In genomic region chr4:184537269-184538022, GRCh38 we compare ENCODE assay signal across 8 cellular contexts.
DNase-seq lines count a peak whose midpoint lies in the region; ATAC-seq lines count a peak whose summit lies in the region.

No MANE protein-coding gene starts in this region.

- peak overlapping the region; percentile 90 to 97 (median 94) for H3K4me3 Mint-ChIP-seq in CD8-positive, alpha-beta memory T cell

- H3K36me3 ChIP-seq in CD8-positive, alpha-beta memory T cell (ENCODE audit: insufficient read depth, low read length): no peaks in the 10 kb centered on the region
- no peaks in the 10 kb centered on the region for H3K36me3 ChIP-seq in effector memory CD4-positive, alpha-beta T cell (ENCODE audit: control insufficient read depth, insufficient read depth, low read length)

- peak overlapping the region; percentile 89 for H3K4me3 ChIP-seq in CD8-positive, alpha-beta memory T cell (ENCODE audit: low read length)
- peak overlapping the region; percentile 70 for H3K4me3 ChIP-seq in effector memory CD4-positive, alpha-beta T cell (ENCODE audit: insufficient read depth, low read depth, low read length, poor library complexity, severe bottlenecking)

- peak overlapping the region; percentile 97 to 100 (median 99) for H3K27ac Mint-ChIP-seq in CD8-positive, alpha-beta memory T cell

- H3K27ac ChIP-seq in CD8-positive, alpha-beta memory T cell (ENCODE audit: low read depth, low read length): peak overlapping the region; percentile 88
- peak overlapping the region; percentile 93 for H3K27ac ChIP-seq in effector memory CD4-positive, alpha-beta T cell (ENCODE audit: insufficient read depth, low read length, poor library complexity, severe bottlenecking)

- peaks cover 33% of the 10 kb centered on the region for H3K4me1 ChIP-seq in CD8-positive, alpha-beta memory T cell (ENCODE audit: insufficient read depth, low read length)
- H3K4me1 ChIP-seq in effector memory CD4-positive, alpha-beta T cell (ENCODE audit: control insufficient read depth, insufficient read depth, low read length, poor library complexity, severe bottlenecking): peaks cover 32% of the 10 kb centered on the region

- peak; percentile 24 for ATAC-seq in GM19468 (IDR thresholded peaks at IDR 0.05; ENCODE audit: extremely low read depth, unreplicated experiment)

- peak; percentile 89 to 93 (median 92) for DNase-seq in CD8-positive, alpha-beta memory T cell
- DNase-seq in HS-5 (ENCODE audit: low read depth): peak; percentile 75
- peak; percentile 19 for DNase-seq in NK-92 (lab: John Stamatoyannopoulos, UW; ENCODE audit: unreplicated experiment)
- peak; percentile 98 for DNase-seq in activated CD8-positive, alpha-beta memory T cell treated with anti-CD3 and anti-CD28 coated beads for 24 hours
- DNase-seq in effector memory CD4-positive, alpha-beta T cell: peak; percentile 85 to 90 (median 88)
- DNase-seq in lung microvascular endothelial cell (ENCODE audit: low read depth in 2 of 2): peak; percentile 97
- peak; percentile 87 to 90 (median 88) for DNase-seq in stimulated activated CD4-positive, alpha-beta T cell treated with anti-CD3 and anti-CD28 coated beads, TNF-alpha, amount 100 ng/mL, for 4 hours (ENCODE audit: low read depth in 3 of 3)

- H3K4me1 Mint-ChIP-seq in CD8-positive, alpha-beta memory T cell: peaks cover 41 to 51% (median 43%) of the 10 kb centered on the region in 3 donors

- POLR2A ChIA-PET in CD8-positive, alpha-beta memory T cell (lab: Charles Lee): interaction anchor here (0.6 to 1.9 kb wide), 10 partner anchors 24 to 274 kb away, joined by 3 to 50 read pairs (median 4); partner anchors contain the start of genes CASP3, CENPU, IRF2 and PRIMPOL

- peaks cover 0 to 12% (median 0%) of the 10 kb centered on the region in 3 donors for H3K36me3 Mint-ChIP-seq in CD8-positive, alpha-beta memory T cell

- H3K27me3 ChIP-seq in CD8-positive, alpha-beta memory T cell (ENCODE audit: insufficient read depth, low read length, poor library complexity, severe bottlenecking): no peaks in the 10 kb centered on the region
- H3K27me3 ChIP-seq in effector memory CD4-positive, alpha-beta T cell (replicated peaks; ENCODE audit: control insufficient read depth, insufficient read depth, low read length, poor library complexity, severe bottlenecking): no peaks in the 10 kb centered on the region

- H3K9me3 ChIP-seq in CD8-positive, alpha-beta memory T cell (ENCODE audit: low read length): no peaks in the 10 kb centered on the region
- no peaks in the 10 kb centered on the region for H3K9me3 ChIP-seq in effector memory CD4-positive, alpha-beta T cell (ENCODE audit: control insufficient read depth, low read length)

- H3K9me3 Mint-ChIP-seq in CD8-positive, alpha-beta memory T cell: no peaks in the 10 kb centered on the region

- no peaks in the 10 kb centered on the region for H3K27me3 Mint-ChIP-seq in CD8-positive, alpha-beta memory T cell

- CTCF ChIA-PET in CD8-positive, alpha-beta memory T cell (lab: Charles Lee): interaction anchor here (0.8 to 4.0 kb wide), 7 partner anchors 60 to 273 kb away, joined by 3 to 30 read pairs (median 4); partner anchors contain the start of genes IRF2 and PRIMPOL

Comparison
In these comparisons a context has a peak if more than half of its experiments do, and no peak if none do; other contexts are left out.
1. Peak in every context shown above with its lines: DNase-seq, ATAC-seq, H3K4me3 ChIP-seq and H3K27ac ChIP-seq.
2. DNase-seq: peak in every context shown above with its lines; median percentile 98 in activated CD8-positive, alpha-beta memory T cell treated with anti-CD3 and anti-CD28 coated beads for 24 hours; 97 in lung microvascular endothelial cell; 92 in CD8-positive, alpha-beta memory T cell; 88 in effector memory CD4-positive, alpha-beta T cell; 88 in stimulated activated CD4-positive, alpha-beta T cell treated with anti-CD3 and anti-CD28 coated beads, TNF-alpha, amount 100 ng/mL, for 4 hours; 75 in HS-5; 19 in NK-92.